ENCODE assay signal across 11 cellular contexts in the genomic region with DNA sequence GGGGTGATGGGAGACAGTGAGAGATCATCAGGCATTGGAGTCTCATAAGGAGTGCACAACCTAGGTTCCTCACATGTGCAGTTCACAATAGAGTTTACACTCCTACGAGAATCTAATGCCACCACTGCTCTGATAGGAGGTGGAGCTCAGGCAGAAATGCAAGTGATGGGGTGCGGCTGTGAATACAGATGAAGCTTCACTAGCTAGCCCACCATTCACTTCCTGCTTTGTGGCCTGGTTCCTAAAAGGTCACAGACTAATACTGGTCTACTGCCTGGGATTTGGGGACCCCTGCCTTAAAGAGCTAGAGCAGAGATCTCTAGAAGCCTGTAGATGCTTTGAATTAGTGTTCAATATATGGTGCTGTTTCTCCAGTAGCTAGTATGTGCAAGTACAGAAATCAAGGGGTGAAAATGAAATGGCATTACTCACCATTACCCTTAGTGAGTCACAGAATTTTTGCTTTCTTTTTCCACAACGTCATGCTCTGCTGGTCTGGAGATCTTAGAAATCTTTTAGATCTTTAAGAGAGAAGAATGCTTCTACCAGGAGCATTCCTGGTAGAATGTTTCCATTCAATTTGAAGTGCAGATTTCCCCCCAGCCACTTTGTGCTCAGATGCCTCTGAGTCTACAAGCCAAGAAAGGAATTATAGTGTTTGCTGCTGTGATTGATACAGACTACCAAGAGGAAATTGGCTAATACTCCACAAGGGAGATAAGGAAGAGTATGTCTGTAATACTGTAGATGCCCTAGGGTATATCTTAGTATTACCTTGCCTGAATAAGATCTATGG.
A peak's percentile ranks its signal among the peaks of the same experiment; 100 is the strongest.
DNase-seq lines count a peak whose midpoint lies in the region; ATAC-seq and TF ChIP-seq lines count a peak whose summit lies in the region.
"Had no signal": no experiment of that assay in that cellular context is flagged by ENCODE, and none has a peak within 500 bp of the region (broad histone marks: within the 10 kb centered on the region; RNA-seq: fewer than 3 reads in every experiment).

No MANE protein-coding gene starts in this region.

- peak overlapping the region; percentile 79 for H2AFZ ChIP-seq in HCT116 (ENCODE audit: low read depth, low read length, poor library complexity, severe bottlenecking)

- no peak overlapping the region for H3K4me3 ChIP-seq in HCT116 (replicated peaks in 1 of 2; ENCODE audit: low read depth in 1 of 2, low read length in 2 of 2)

- H3K36me3 ChIP-seq in HCT116 (ENCODE audit: control insufficient read depth in 1 of 2, insufficient read depth in 2 of 2, low read length in 2 of 2) = no peaks in the 10 kb centered on the region

- H3K27ac ChIP-seq in HCT116 (ENCODE audit: low read depth, low read length) = no peak overlapping the region

- H3K9me2 ChIP-seq in HCT116 (ENCODE audit: insufficient read depth) = no peaks in the 10 kb centered on the region

- no peaks in the 10 kb centered on the region; the same call in 1 of the 2 replicates for H4K20me1 ChIP-seq in HCT116 (ENCODE audit: insufficient read depth)

- peaks cover 0 to 13% of the 10 kb centered on the region in 2 experiments; a peak in 3 of 4 replicates for H3K4me1 ChIP-seq in HCT116 (ENCODE audit: control insufficient read depth in 1 of 2, insufficient read depth in 2 of 2, low read length in 2 of 2)

- DNase-seq in GM10248 (ENCODE audit: extremely low spot score) = peak; percentile 12
- DNase-seq in HCT116 (ENCODE audit: low read depth, low spot score) = peak; percentile 42
- peak; percentile 21 for DNase-seq in M059J (ENCODE audit: low read depth)
- peak; percentile 45 for DNase-seq in glomerular endothelial cell (ENCODE audit: extremely low read depth, low read depth, low spot score)
- no peak for DNase-seq in stimulated activated CD4-positive, alpha-beta T cell treated with anti-CD3 and anti-CD28 coated beads, Interleukin-4, amount 100 ng/mL, for 4 hours
- no peak for DNase-seq in NK-92 (lab: John Stamatoyannopoulos, UW; ENCODE audit: unreplicated experiment)
- no peak for DNase-seq in activated effector memory CD4-positive, alpha-beta T cell treated with Interleukin-2 at 50 U/mL for 16 hours
- DNase-seq: foreskin melanocyte; NCI-H1930; stimulated activated CD4-positive, alpha-beta T cell treated with anti-CD3 and anti-CD28 coated beads, Interleukin-12 subunit alpha, Interleukin-12 subunit beta, amount 100 ng/mL, for 4 hours had no signal

- CTCF ChIA-PET in GM10248 (lab: Yijun Ruan, JAX) = no interaction called here
- CTCF ChIA-PET in HCT116 (lab: Charles Lee) = no interaction called here

- TF ChIP-seq CTCF in GM10248 (IDR thresholded peaks at IDR 0.05; ENCODE audit: control extremely low read depth, extremely low read depth, low read depth, missing control alignments) = no peak
- TF ChIP-seq CTCF in HCT116 (IDR thresholded peaks at IDR 0.05 in 2 of 3, conservative IDR thresholded peaks at IDR 0.05 in 1 of 3; ENCODE audit: borderline replicate concordance in 1 of 3, insufficient read depth in 1 of 3, low read depth in 2 of 3, low read length in 2 of 3) = no peak

- no peak for TF ChIP-seq POLR2A in HCT116 (IDR thresholded peaks at IDR 0.05; ENCODE audit: borderline replicate concordance, extremely low read depth, insufficient read depth, insufficient read length)

- RAD21 ChIA-PET in HCT116 (lab: Charles Lee; ENCODE audit: low non-redundant PET in 1 of 2, low total read pairs in 2 of 2, uncharacterized antibody in 2 of 2, unreplicated experiment in 2 of 2) = no interaction called here

- POLR2A ChIA-PET in GM10248 (lab: Yijun Ruan, JAX) (no interaction called here), HCT116 (lab: Charles Lee) (no interaction called here)

- no peaks in the 10 kb centered on the region for H3K9me3 ChIP-seq in HCT116 (ENCODE audit: control insufficient read depth in 1 of 2, insufficient read depth in 1 of 2, low read depth in 1 of 2, low read length in 2 of 2)

- no peak for TF ChIP-seq RAD21 in HCT116 (IDR thresholded peaks at IDR 0.05; ENCODE audit: low read depth)

- H3K27me3 ChIP-seq in HCT116 (ENCODE audit: insufficient read depth, low read length) = no peaks in the 10 kb centered on the region

- H3K9ac ChIP-seq in HCT116 (ENCODE audit: low read length) = no peak overlapping the region

- BruUV-seq in HCT116 (replicated peaks; lab: Mats Ljungman, UMichigan) = no TSS peak

- intact Hi-C loops in HCT116 (cut with micrococcal nuclease) = no loop called here

- peak; percentile 66; the same call in 1 of the 2 replicates for ATAC-seq in HCT116
- ATAC-seq in esophagus mucosa = no peak

- H3K79me2 ChIP-seq in HCT116 (ENCODE audit: insufficient read depth, low read length) = no peaks in the 10 kb centered on the region

- peak overlapping the region; percentile 60 for H3K4me2 ChIP-seq in HCT116 (ENCODE audit: low read length)

TF ChIP-seq in HCT116, 20 proteins besides CTCF, POLR2A, EP300 and RAD21:
- TF ChIP-seq FOSL1 (IDR thresholded peaks at IDR 0.05; ENCODE audit: low read depth) = peak; percentile 53; the same call in 1 of the 2 replicates
- no peak for TF ChIP-seq SP1 (IDR thresholded peaks at IDR 0.05; ENCODE audit: low read depth)
- TF ChIP-seq JUND (IDR thresholded peaks at IDR 0.05) = peak; percentile 27; the same call in 1 of the 2 replicates

Comparison
In these comparisons a context has a peak if more than half of its experiments do, and no peak if none do; other contexts are left out.
1. DNase-seq: peak in GM10248 (single experiment), HCT116 (single experiment), M059J (single experiment) and glomerular endothelial cell (single experiment); none in stimulated activated CD4-positive, alpha-beta T cell treated with anti-CD3 and anti-CD28 coated beads, Interleukin-4, amount 100 ng/mL, for 4 hours (0 of 2), NK-92 (single experiment) and activated effector memory CD4-positive, alpha-beta T cell treated with Interleukin-2 at 50 U/mL for 16 hours (single experiment).